8 cellular contexts compared by ENCODE assay signal in the genomic region with DNA sequence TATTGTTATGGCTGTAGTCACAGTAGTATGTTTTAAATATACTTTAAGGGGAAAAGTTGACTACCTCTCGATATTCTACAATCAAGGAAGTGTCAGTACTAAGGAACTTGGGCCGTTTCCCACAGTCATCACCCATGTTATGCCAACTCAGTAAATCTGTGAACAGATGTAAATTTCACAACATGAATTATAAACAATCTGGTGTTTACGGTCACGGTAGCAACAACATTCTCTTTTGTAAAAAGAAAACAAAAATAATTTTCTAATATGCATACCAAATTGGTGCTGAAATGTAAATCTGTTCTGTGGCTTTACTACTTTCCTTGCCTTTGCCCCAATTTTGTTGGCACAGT. TPM values are rescaled to one million over a fixed set of nuclear protein-coding genes. Genes with fewer than 3 reads are reported as not detected.
DNase-seq lines count a peak whose midpoint lies in the region; ATAC-seq and TF ChIP-seq lines count a peak whose summit lies in the region.

No MANE protein-coding gene starts in this region.

- no peaks in the 10 kb centered on the region for H4K20me1 ChIP-seq in H9 (ENCODE audit: control insufficient read depth, insufficient read depth, insufficient read length)

- H3K4me3 Mint-ChIP-seq in H9 = peak overlapping the region; percentile 94 to 96

- no peak overlapping the region for H2BK5ac ChIP-seq in H9 (ENCODE audit: insufficient read length, low read length)

- no peak overlapping the region for H2AFZ ChIP-seq in H9 (ENCODE audit: low read length)

- H3K36me3 ChIP-seq in skeletal muscle tissue (ENCODE audit: control insufficient read depth in 3 of 3, insufficient read depth in 3 of 3, low read length in 3 of 3) = no peaks in the 10 kb centered on the region

- no peak overlapping the region for H3K23ac ChIP-seq in H9 (ENCODE audit: insufficient read length, low read depth, low read length)

- no peak overlapping the region for H3K14ac ChIP-seq in H9 (ENCODE audit: insufficient read depth, low read length)

- H3K4me3 ChIP-seq in WI38 (ENCODE audit: low read depth, low read length) (peak overlapping the region; percentile 90), skeletal muscle tissue (ENCODE audit: low read length in 3 of 3) (peak overlapping the region; percentile 87 to 95 (median 88))

- no peak overlapping the region for H4K8ac ChIP-seq in H9 (replicated peaks; ENCODE audit: insufficient read length, low read depth, low read length)

- peaks cover 3% of the 10 kb centered on the region; the same call in 1 of the 2 replicates for H3K79me2 ChIP-seq in H9 (ENCODE audit: insufficient read depth, low read length)

- peak overlapping the region; percentile 90 for H3K9ac ChIP-seq in H9 (ENCODE audit: extremely low read depth, insufficient read length, low read length)
- peak overlapping the region; percentile 94 to 96 (median 95) for H3K9ac ChIP-seq in skeletal muscle tissue (ENCODE audit: low read depth in 1 of 3, low read length in 3 of 3)

- H3K4me1 ChIP-seq in H9 (ENCODE audit: insufficient read depth, low read length) (peaks cover 8% of the 10 kb centered on the region; the same call in 1 of the 2 replicates), skeletal muscle tissue (ENCODE audit: control insufficient read depth in 3 of 3, insufficient read depth in 3 of 3, low read length in 3 of 3) (peaks cover 18 to 27% (median 23%) of the 10 kb centered on the region in 3 donors)

- H3K4me1 Mint-ChIP-seq in H9 = peaks cover 23 to 28% of the 10 kb centered on the region in 2 experiments

- H3K27ac ChIP-seq in H9 (ENCODE audit: insufficient read length, low read depth, low read length) (no peak overlapping the region), skeletal muscle tissue (ENCODE audit: low read depth, low read length) (peak overlapping the region; percentile 96)

- no peak overlapping the region for H3K18ac ChIP-seq in H9 (ENCODE audit: insufficient read length, low read depth, low read length)

- H3K36me3 Mint-ChIP-seq in H9 (ENCODE audit: insufficient read depth in 1 of 3, low read depth in 3 of 3) = peaks cover 4 to 7% (median 4%) of the 10 kb centered on the region in 3 experiments; a peak in 6 of 7 replicates

- H3K27me3 ChIP-seq in H9 (ENCODE audit: insufficient read depth, low read length) = no peaks in the 10 kb centered on the region
- no peaks in the 10 kb centered on the region for H3K27me3 ChIP-seq in skeletal muscle tissue (ENCODE audit: control insufficient read depth in 3 of 3, insufficient read depth in 3 of 3, low read length in 3 of 3)

- H3K79me1 ChIP-seq in H9 (ENCODE audit: insufficient read depth, low read depth, low read length, poor library complexity, severe bottlenecking) = no peaks in the 10 kb centered on the region

- peaks cover 12% of the 10 kb centered on the region for H3K23me2 ChIP-seq in H9 (ENCODE audit: insufficient read length, low read depth, low read length, poor library complexity, severe bottlenecking)

- no peak overlapping the region for H4K91ac ChIP-seq in H9 (ENCODE audit: insufficient read length, low read depth, low read length)

- H4K5ac ChIP-seq in H9 (ENCODE audit: insufficient read length, low read depth, low read length) = no peak overlapping the region

- no peak overlapping the region for H2BK12ac ChIP-seq in H9 (ENCODE audit: insufficient read length, low read depth, low read length)

- peak overlapping the region; percentile 91 to 97 (median 93); a peak in 6 of 7 replicates for H3K27ac Mint-ChIP-seq in H9

- no peak for TF ChIP-seq CTCF in H9 (conservative IDR thresholded peaks at IDR 0.05)
- TF ChIP-seq CTCF in WI38 (IDR thresholded peaks at IDR 0.05; ENCODE audit: low read depth, low read length) = no peak

- WGBS in H9 (ENCODE audit: extremely low coverage, insufficient read length, low lambda C conversion rate) = no CpG with 5 or more reads among the region's 4 CpGs

- no peak overlapping the region for H3T11ph ChIP-seq in H9 (ENCODE audit: low read length)

- no peak overlapping the region for H3K4ac ChIP-seq in H9 (ENCODE audit: low read depth, low read length)

- peaks cover 3% of the 10 kb centered on the region; the same call in 1 of the 2 replicates for H3K27me3 Mint-ChIP-seq in H9 (ENCODE audit: low read depth)

- no peaks in the 10 kb centered on the region for H3K9me3 ChIP-seq in H9 (ENCODE audit: control insufficient read depth, low read depth, low read length)
- H3K9me3 ChIP-seq in skeletal muscle tissue (ENCODE audit: control insufficient read depth in 3 of 3, low read length in 3 of 3) = no peaks in the 10 kb centered on the region

- H2BK15ac ChIP-seq in H9 (ENCODE audit: low read depth, low read length) = no peak overlapping the region

- no peaks in the 10 kb centered on the region for H3K9me3 Mint-ChIP-seq in H9

- no peak for DNase-seq in H9
- peak; percentile 7 for DNase-seq in germinal center (ENCODE audit: low spot score)
- DNase-seq in COR-L47 (lab: John Stamatoyannopoulos, UW) = no peak
- no peak for DNase-seq in NCI-H69 (lab: John Stamatoyannopoulos, UW)

- H2BK20ac ChIP-seq in H9 (ENCODE audit: low read depth, low read length, poor library complexity, severe bottlenecking) = no peak overlapping the region

- H3K56ac ChIP-seq in H9 (ENCODE audit: insufficient read length, low read depth, low read length) = no peak overlapping the region

- H3K4me2 ChIP-seq in H9 (ENCODE audit: insufficient read depth, insufficient read length, low read length) = peak overlapping the region; percentile 95

- no peak for ATAC-seq in GM18873 (IDR thresholded peaks at IDR 0.05; ENCODE audit: low FRiP score, unreplicated experiment)
- no peak for ATAC-seq in GM21786 (IDR thresholded peaks at IDR 0.05; ENCODE audit: unreplicated experiment)

- no peak overlapping the region for H2BK120ac ChIP-seq in H9 (ENCODE audit: low read depth, low read length, poor library complexity, severe bottlenecking)

- H2AK5ac ChIP-seq in H9 (ENCODE audit: insufficient read length, low read length) = no peak overlapping the region

RNA-seq across cellular contexts. Expression of a gene that starts 1.2 kb away (rescaled TPM):
- total RNA-seq in H9 (2021) (36.6 and 37.4 TPM in 2 replicates), skeletal muscle tissue (57.9 TPM)
